ENCODE assay signal across 24 cellular contexts in the genomic region with DNA sequence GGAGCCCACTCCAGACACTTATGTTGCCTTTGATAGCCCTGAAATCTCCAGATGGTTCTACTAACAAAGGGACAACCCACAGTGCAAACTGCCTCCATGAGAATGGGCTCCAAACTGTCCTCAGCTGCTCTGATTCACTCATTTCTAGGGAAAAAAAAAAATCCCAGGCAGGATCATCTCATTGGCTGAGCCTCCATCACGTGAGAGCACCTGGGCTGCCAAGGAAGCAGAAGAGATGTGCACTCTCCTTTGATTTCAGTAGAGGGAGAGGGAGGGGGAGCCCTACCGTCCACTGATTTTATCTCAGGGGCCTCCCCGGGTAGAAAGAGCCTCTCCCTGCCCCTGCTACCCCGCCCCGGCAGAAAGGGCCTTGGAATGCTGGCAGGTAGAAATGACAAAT.
"Had no signal": no experiment of that assay in that cellular context is flagged by ENCODE, and none has a peak within 500 bp of the region (broad histone marks: within the 10 kb centered on the region; RNA-seq: fewer than 3 reads in every experiment).

No MANE protein-coding gene starts in this region.

- H3K4me1 Mint-ChIP-seq: activated CD4-positive, alpha-beta T cell treated with anti-CD3 and anti-CD28 coated beads, Interleukin-2, amount 10 ng/mL, durations not matched to agents 7 days and 5 days; activated naive CD4-positive, alpha-beta T cell treated with anti-CD3 and anti-CD28 coated beads, Interleukin-2, amount 10 ng/mL, durations not matched to agents 7 days and 5 days; activated naive CD8-positive, alpha-beta T cell treated with anti-CD3 and anti-CD28 coated beads, Interleukin-2, amount 50 U/mL, for 24 hours; brain; immature natural killer cell; naive B cell; neural crest cell had no signal

- H3K27ac ChIP-seq: colonic mucosa, left ventricle myocardium inferior, psoas muscle, skin epidermis, stomach, upper lobe of left lung had no signal

- H3K4me1 ChIP-seq: colonic mucosa, left ventricle myocardium inferior, psoas muscle, stomach, upper lobe of left lung had no signal

- H3K36me3 ChIP-seq: colonic mucosa, left ventricle myocardium inferior, stomach, upper lobe of left lung had no signal

- H3K4me3 ChIP-seq: colonic mucosa, left ventricle myocardium inferior, mucosa of descending colon, psoas muscle, skin epidermis, stomach, upper lobe of left lung had no signal

- DNase-seq: activated CD4-positive, alpha-beta T cell treated with anti-CD3 and anti-CD28 coated beads, Interleukin-2, amount 10 ng/mL, durations not matched to agents 7 days and 5 days; activated CD8-positive, alpha-beta T cell treated with anti-CD3 and anti-CD28 coated beads, Interleukin-2, amount 10 ng/mL, durations not matched to agents 7 days and 5 days; activated naive CD4-positive, alpha-beta T cell treated with anti-CD3 and anti-CD28 coated beads, Interleukin-2, amount 10 ng/mL, durations not matched to agents 7 days and 5 days; activated naive CD8-positive, alpha-beta T cell treated with anti-CD3 and anti-CD28 coated beads, Interleukin-2, amount 50 U/mL, for 24 hours; activated T-cell treated with anti-CD3 and anti-CD28 coated beads, Interleukin-2, amount 50 U/mL, for 24 hours; anterior cingulate cortex; central memory CD4-positive, alpha-beta T cell; colonic mucosa; foreskin melanocyte; immature natural killer cell; kidney glomerular epithelial cell; left ventricle myocardium inferior; mammary epithelial cell; mucosa of descending colon; naive B cell; psoas muscle; right cardiac atrium; stimulated activated CD4-positive, alpha-beta T cell treated with anti-CD3 and anti-CD28 coated beads, Interleukin-15, amount 100 ng/mL, for 24 hours; stimulated activated CD4-positive, alpha-beta T cell treated with anti-CD3 and anti-CD28 coated beads, Interleukin-2, amount 100 ng/mL, for 48 hours; stomach; upper lobe of left lung had no signal

- H3K36me3 Mint-ChIP-seq: activated naive CD4-positive, alpha-beta T cell treated with anti-CD3 and anti-CD28 coated beads, Interleukin-2, amount 10 ng/mL, durations not matched to agents 7 days and 5 days; immature natural killer cell; naive B cell had no signal

- H3K9me3 ChIP-seq: colonic mucosa, left ventricle myocardium inferior, mucosa of descending colon, psoas muscle, stomach, upper lobe of left lung had no signal

- H3K27me3 Mint-ChIP-seq: activated CD4-positive, alpha-beta T cell treated with anti-CD3 and anti-CD28 coated beads, Interleukin-2, amount 10 ng/mL, durations not matched to agents 7 days and 5 days; activated naive CD4-positive, alpha-beta T cell treated with anti-CD3 and anti-CD28 coated beads, Interleukin-2, amount 10 ng/mL, durations not matched to agents 7 days and 5 days; activated naive CD8-positive, alpha-beta T cell treated with anti-CD3 and anti-CD28 coated beads, Interleukin-2, amount 50 U/mL, for 24 hours; activated T-cell treated with anti-CD3 and anti-CD28 coated beads, Interleukin-2, amount 50 U/mL, for 24 hours; brain; naive B cell had no signal

- H3K4me3 Mint-ChIP-seq: activated CD4-positive, alpha-beta T cell treated with anti-CD3 and anti-CD28 coated beads, Interleukin-2, amount 10 ng/mL, durations not matched to agents 7 days and 5 days; activated CD8-positive, alpha-beta T cell treated with anti-CD3 and anti-CD28 coated beads, Interleukin-2, amount 10 ng/mL, durations not matched to agents 7 days and 5 days; activated naive CD4-positive, alpha-beta T cell treated with anti-CD3 and anti-CD28 coated beads, Interleukin-2, amount 10 ng/mL, durations not matched to agents 7 days and 5 days; activated naive CD8-positive, alpha-beta T cell treated with anti-CD3 and anti-CD28 coated beads, Interleukin-2, amount 50 U/mL, for 24 hours; activated T-cell treated with anti-CD3 and anti-CD28 coated beads, Interleukin-2, amount 50 U/mL, for 24 hours; brain; immature natural killer cell; naive B cell; neural crest cell had no signal

- H3K27me3 ChIP-seq: colonic mucosa, stomach, upper lobe of left lung had no signal

- H3K9me3 Mint-ChIP-seq: activated CD4-positive, alpha-beta T cell treated with anti-CD3 and anti-CD28 coated beads, Interleukin-2, amount 10 ng/mL, durations not matched to agents 7 days and 5 days; activated naive CD4-positive, alpha-beta T cell treated with anti-CD3 and anti-CD28 coated beads, Interleukin-2, amount 10 ng/mL, durations not matched to agents 7 days and 5 days; activated naive CD8-positive, alpha-beta T cell treated with anti-CD3 and anti-CD28 coated beads, Interleukin-2, amount 50 U/mL, for 24 hours; activated T-cell treated with anti-CD3 and anti-CD28 coated beads, Interleukin-2, amount 50 U/mL, for 24 hours; neural crest cell had no signal

- H3K27ac Mint-ChIP-seq: activated CD4-positive, alpha-beta T cell treated with anti-CD3 and anti-CD28 coated beads, Interleukin-2, amount 10 ng/mL, durations not matched to agents 7 days and 5 days; activated CD8-positive, alpha-beta T cell treated with anti-CD3 and anti-CD28 coated beads, Interleukin-2, amount 10 ng/mL, durations not matched to agents 7 days and 5 days; activated naive CD4-positive, alpha-beta T cell treated with anti-CD3 and anti-CD28 coated beads, Interleukin-2, amount 10 ng/mL, durations not matched to agents 7 days and 5 days; activated naive CD8-positive, alpha-beta T cell treated with anti-CD3 and anti-CD28 coated beads, Interleukin-2, amount 50 U/mL, for 24 hours; activated T-cell treated with anti-CD3 and anti-CD28 coated beads, Interleukin-2, amount 50 U/mL, for 24 hours; brain; immature natural killer cell; naive B cell had no signal

- ATAC-seq: activated CD8-positive, alpha-beta T cell treated with anti-CD3 and anti-CD28 coated beads, Interleukin-2, amount 10 ng/mL, durations not matched to agents 7 days and 5 days; activated naive CD8-positive, alpha-beta T cell treated with anti-CD3 and anti-CD28 coated beads, Interleukin-2, amount 50 U/mL, for 24 hours; mucosa of descending colon; psoas muscle; right cardiac atrium had no signal
